In the genomic region with DNA sequence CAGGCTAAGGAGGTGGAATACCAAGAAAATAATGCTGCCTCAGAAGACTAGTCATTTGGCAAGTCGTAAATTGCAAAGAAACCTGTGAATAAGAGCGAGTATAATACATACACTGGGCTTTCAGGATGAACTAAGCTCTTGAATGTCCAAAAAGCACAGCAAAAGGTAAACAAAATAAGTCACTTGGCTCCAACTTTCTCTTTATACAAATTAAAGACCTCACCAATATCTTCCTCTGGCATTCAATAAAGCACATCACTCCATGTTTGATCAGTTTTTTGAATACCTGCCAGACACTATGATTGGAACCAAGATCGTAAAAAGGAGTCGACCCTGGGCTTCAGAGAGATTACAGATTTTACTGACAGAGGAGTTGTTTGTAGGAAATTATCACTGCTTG, we compare ENCODE assay signal across 19 cellular contexts. TPM values are rescaled to one million over a fixed set of nuclear protein-coding genes. Genes with fewer than 3 reads are reported as not detected.
A peak's percentile ranks its signal among the peaks of the same experiment; 100 is the strongest.
DNase-seq lines count a peak whose midpoint lies in the region; ATAC-seq, FAIRE-seq and TF ChIP-seq lines count a peak whose summit lies in the region.
"Had no signal": no experiment of that assay in that cellular context is flagged by ENCODE, and none has a peak within 500 bp of the region (broad histone marks: within the 10 kb centered on the region; RNA-seq: fewer than 3 reads in every experiment).

No MANE protein-coding gene starts in this region.

- H3K79me2 ChIP-seq in HepG2 (ENCODE audit: insufficient read depth, low read length) = peaks cover 85% of the 10 kb centered on the region
- peaks cover 80% of the 10 kb centered on the region for H3K79me2 ChIP-seq in Karpas-422 (ENCODE audit: low read length)

- POLR2A ChIA-PET in HepG2 (lab: Yijun Ruan, JAX) = no interaction called here

- ATAC-seq in HepG2 (no peak), right lobe of liver (no peak), SK-N-SH treated with all-trans-retinoic acid at 6 μM for 48 hours (no peak)
- no peak for ATAC-seq in effector memory CD8-positive, alpha-beta T cell (replicated peaks)

- H4K20me1 ChIP-seq in HepG2 (ENCODE audit: insufficient read depth, low read length) (no peaks in the 10 kb centered on the region; the same call in none of the 2 replicates), Karpas-422 (ENCODE audit: insufficient read depth, low read depth, low read length) (peaks cover 20% of the 10 kb centered on the region; the same call in 1 of the 2 replicates)

- H3K4me1 ChIP-seq in HepG2 (ENCODE audit: insufficient read depth, low read length) = peaks cover 63% of the 10 kb centered on the region
- H3K4me1 ChIP-seq in right lobe of liver = peaks cover 0 to 31% (median 11%) of the 10 kb centered on the region in 4 donors
- H3K4me1 ChIP-seq in Karpas-422 (ENCODE audit: low read length) = peaks cover 64% of the 10 kb centered on the region
- peaks cover 19 to 70% (median 46%) of the 10 kb centered on the region in 4 donors for H3K4me1 ChIP-seq in transverse colon

- H3K4me3 Mint-ChIP-seq in effector memory CD8-positive, alpha-beta T cell = peak overlapping the region; percentile 3 to 21

- TF ChIP-seq EP300 in HepG2 (IDR thresholded peaks at IDR 0.05; ENCODE audit: low read depth in 2 of 2, low read length in 2 of 2) (no peak), HepG2 (CRISPR knock-in tag; IDR thresholded peaks at IDR 0.05; ENCODE audit: borderline replicate concordance) (no peak), transverse colon (IDR thresholded peaks at IDR 0.05; ENCODE audit: low read depth) (no peak)

- peaks cover 13% of the 10 kb centered on the region for H3K36me3 Mint-ChIP-seq in effector memory CD8-positive, alpha-beta T cell (ENCODE audit: insufficient read depth)

- H3K4me2 ChIP-seq in HepG2 (ENCODE audit: low read depth, low read length) (0 out of 2 replicates have a peak overlapping the region, but pooled peaks have one; percentile 17), Karpas-422 (ENCODE audit: low read depth, low read length, poor library complexity, severe bottlenecking) (peak overlapping the region; percentile 79)

- H2AFZ ChIP-seq in HepG2 (ENCODE audit: low read length) (no peak overlapping the region), Karpas-422 (ENCODE audit: low read length) (no peak overlapping the region)
- H2AFZ ChIP-seq: GM23248 had no signal

- TF ChIP-seq POLR2A in HepG2 (IDR thresholded peaks at IDR 0.05; ENCODE audit: insufficient read depth in 1 of 2, low read depth in 2 of 2, low read length in 2 of 2) (no peak), right lobe of liver (IDR thresholded peaks at IDR 0.05) (no peak), transverse colon (IDR thresholded peaks at IDR 0.05) (no peak)

- no peaks in the 10 kb centered on the region for H3K27me3 Mint-ChIP-seq in effector memory CD8-positive, alpha-beta T cell

- H3K4me1 Mint-ChIP-seq in effector memory CD8-positive, alpha-beta T cell (ENCODE audit: low read depth in 2 of 2) = peaks cover 47 to 68% of the 10 kb centered on the region in 2 donors

- H3K9me3 ChIP-seq in HepG2 (ENCODE audit: low read length) = no peaks in the 10 kb centered on the region
- H3K9me3 ChIP-seq in right lobe of liver = no peaks in the 10 kb centered on the region
- H3K9me3 ChIP-seq in Karpas-422 (ENCODE audit: low read length) = no peaks in the 10 kb centered on the region
- H3K9me3 ChIP-seq in transverse colon = no peaks in the 10 kb centered on the region
- H3K9me3 ChIP-seq: thoracic aorta had no signal

- no peak overlapping the region for H3K27ac ChIP-seq in HepG2 (ENCODE audit: extremely low read length, insufficient read depth, low read length)
- H3K27ac ChIP-seq in right lobe of liver = no peak overlapping the region
- H3K27ac ChIP-seq in Karpas-422 (ENCODE audit: low read length) = peak overlapping the region; percentile 82; the same call in 1 of the 2 replicates
- peak overlapping the region in 3 of 4 donors; percentile 3 to 22 (median 14) for H3K27ac ChIP-seq in transverse colon
- H3K27ac ChIP-seq: cardiac muscle cell, GM23248, thoracic aorta had no signal

- no peak for DNase-seq in HepG2 (ENCODE audit: low spot score)
- no peak for DNase-seq in right lobe of liver
- DNase-seq in Karpas-422 = no peak
- DNase-seq in effector memory CD8-positive, alpha-beta T cell = no peak
- DNase-seq in transverse colon = no peak
- no peak for DNase-seq in NCI-H774 (lab: John Stamatoyannopoulos, UW)
- no peak for DNase-seq in central memory CD4-positive, alpha-beta T cell
- DNase-seq: activated CD4-positive, CD25-positive, alpha-beta regulatory T cell; activated effector memory CD4-positive, alpha-beta T cell treated with Interleukin-2 at 50 U/mL for 16 hours; GM23248; NCI-H1105 treated with DMSO at 0.1 percent for 48 hours; NCI-H2107; NCI-H526 treated with DMSO at 0.1 percent for 48 hours; OCI-M1; retina; SIG-M5 had no signal

- no TSS peak for BruUV-seq in HepG2 (replicated peaks; lab: Mats Ljungman, UMichigan)

- no peaks in the 10 kb centered on the region for H3K9me2 ChIP-seq in Karpas-422 (replicated peaks; ENCODE audit: insufficient read depth, low read length)

- no peak for FAIRE-seq in HepG2 (lab: Jason Lieb, UNC)

- H3K9ac ChIP-seq in HepG2 (ENCODE audit: insufficient read depth, low read depth, low read length) (no peak overlapping the region), Karpas-422 (ENCODE audit: low read length) (no peak overlapping the region)
- H3K9ac ChIP-seq: GM23248 had no signal

- WGBS in HepG2 (ENCODE audit: low lambda C conversion rate) = 89% methylated on average over 4 of the region's 4 CpGs
- 40% methylated on average over 4 of the region's 4 CpGs for WGBS in right lobe of liver (ENCODE audit: insufficient coverage, low coverage, low lambda C conversion rate, missing lambda C conversion rate)
- 36 to 42% methylated on average over 4 of the region's 4 CpGs for WGBS in transverse colon (ENCODE audit: low coverage in 1 of 2), 2 donors

- H3K9me3 Mint-ChIP-seq in effector memory CD8-positive, alpha-beta T cell = no peaks in the 10 kb centered on the region

- no peak for TF ChIP-seq RAD21 in HepG2 (CRISPR knock-in tag; IDR thresholded peaks at IDR 0.05)

- TF ChIP-seq CTCF in HepG2 (CRISPR knock-in tag; IDR thresholded peaks at IDR 0.05) (no peak), right lobe of liver (IDR thresholded peaks at IDR 0.05) (no peak), transverse colon (IDR thresholded peaks at IDR 0.05) (no peak)

- CTCF ChIA-PET in HepG2 (lab: Yijun Ruan, JAX; ENCODE audit: low intra/inter-chr PET ratio, low total read pairs) = no interaction called here

- peak overlapping the region in 1 of 2 donors; percentile 2 for H3K27ac Mint-ChIP-seq in effector memory CD8-positive, alpha-beta T cell

- H3K4me3 ChIP-seq in HepG2 (replicated peaks in 1 of 3; ENCODE audit: insufficient read depth in 1 of 3, low read depth in 2 of 3, low read length in 3 of 3) (no peak overlapping the region), right lobe of liver (no peak overlapping the region), Karpas-422 (ENCODE audit: low read length) (no peak overlapping the region), transverse colon (no peak overlapping the region)
- H3K4me3 ChIP-seq: cardiac muscle cell, thoracic aorta had no signal

- no peaks in the 10 kb centered on the region for H3K36me3 ChIP-seq in HepG2 (replicated peaks in 1 of 2; ENCODE audit: control insufficient read depth in 1 of 2, insufficient read depth in 2 of 2, low read length in 2 of 2)
- no peaks in the 10 kb centered on the region for H3K36me3 ChIP-seq in right lobe of liver
- H3K36me3 ChIP-seq in Karpas-422 (ENCODE audit: insufficient read depth, low read length) = peaks cover 19% of the 10 kb centered on the region; the same call in 1 of the 2 replicates
- no peaks in the 10 kb centered on the region for H3K36me3 ChIP-seq in transverse colon
- H3K36me3 ChIP-seq: cardiac muscle cell, thoracic aorta had no signal

- in situ Hi-C loops in HepG2 (cut with HindIII; ENCODE audit: extremely low pct_ligation_motif_present, low pct_unique_long_range_greater_than_20kb) = no loop called here
- in situ Hi-C loops in transverse colon (cut with MboI; ENCODE audit: low pct_ligation_motif_present in 1 of 4, low pct_unique_long_range_greater_than_20kb in 1 of 4, low sequenced_read_pairs in 3 of 4) = no loop called here

- intact Hi-C loops in HepG2 (cut with micrococcal nuclease; ENCODE audit: unreplicated experiment) = loop anchor here (10.0 kb wide), 1 partner anchor 181 kb away; no protein-coding TSS in a partner anchor
- intact Hi-C loops in right lobe of liver (cut with DNase I) = no loop called here
- intact Hi-C loops in transverse colon (cut with DNase I; ENCODE audit: low total_unique reads) = no loop called here

- H3K27me3 ChIP-seq in HepG2 (ENCODE audit: control insufficient read depth in 1 of 2, insufficient read depth in 2 of 2, low read length in 2 of 2) (no peaks in the 10 kb centered on the region; a peak in 1 of 5 replicates), right lobe of liver (no peaks in the 10 kb centered on the region), Karpas-422 (ENCODE audit: low read length) (no peaks in the 10 kb centered on the region), transverse colon (no peaks in the 10 kb centered on the region)
- H3K27me3 ChIP-seq: cardiac muscle cell had no signal

RNA-seq across cellular contexts. Expression of a gene that starts 3.5 kb away (rescaled TPM):
- total RNA-seq in HepG2 (2016; rRNA removed; fragmentation: Illumina TruSeq; extraction: Trizol) (61.9 and 88.8 TPM in 2 replicates), right lobe of liver (10 to 100 TPM; 27.6 to 47.9 (median 30.3) TPM), transverse colon (100 to 1,000 TPM in 1 of 4 donors, 10 to 100 TPM in 3; 45.6 to 102 (median 71.4) TPM)
- total RNA-seq in HepG2 (2016; cell fraction: cytosol; rRNA removed; fragmentation: Illumina TruSeq; extraction: Trizol; ENCODE audit: low read depth) = 10.5 and 12.5 TPM in 2 replicates
- total RNA-seq in HepG2 (2016; cell fraction: insoluble cytoplasmic fraction; rRNA removed; fragmentation: Illumina TruSeq; extraction: Trizol) = 56.8 and 81.5 TPM in 2 replicates
- 28.2 and 32.1 TPM in 2 replicates for total RNA-seq in HepG2 (2016; cell fraction: membrane; rRNA removed; fragmentation: Illumina TruSeq; extraction: Trizol)
- 64.4 and 74.3 TPM in 2 replicates for total RNA-seq in HepG2 (2016; cell fraction: nucleus; rRNA removed; fragmentation: Illumina TruSeq; extraction: Trizol)
- 23.6 and 31.8 TPM in 2 replicates for polyA plus RNA-seq in HepG2 (2011; rRNA removed)
- 9.8 and 13.5 TPM in 2 replicates for polyA plus RNA-seq in HepG2 (2011; cell fraction: cytosol; rRNA removed)
- 29.6 and 34.3 TPM in 2 replicates for polyA plus RNA-seq in HepG2 (2011; cell fraction: nucleus; rRNA removed)
- polyA plus RNA-seq in HepG2 (2012) = 18.7 and 21.1 TPM in 2 replicates
- polyA plus RNA-seq in HepG2 (2016; cell fraction: cytosol; fragmentation: Illumina TruSeq; extraction: Trizol; ENCODE audit: low read depth) = 0.61 and 1.1 TPM in 2 replicates
- polyA plus RNA-seq in HepG2 (2016; cell fraction: insoluble cytoplasmic fraction; fragmentation: Illumina TruSeq; extraction: Trizol; ENCODE audit: low read depth) = 33.8 and 35.8 TPM in 2 replicates
- 3.3 and 3.9 TPM in 2 replicates for polyA plus RNA-seq in HepG2 (2016; cell fraction: membrane; fragmentation: Illumina TruSeq; extraction: Trizol; ENCODE audit: low read depth)
- polyA plus RNA-seq in HepG2 (2016; cell fraction: nucleus; fragmentation: Illumina TruSeq; extraction: Trizol; ENCODE audit: insufficient read depth, low read depth) = 42.9 and 44.5 TPM in 2 replicates
- 84.7 and 103 TPM in 2 replicates for polyA minus RNA-seq in HepG2 (2011; rRNA and poly(A)+ RNA removed; ENCODE audit: low replicate concordance)
- 49.5 and 78.0 TPM in 2 replicates for polyA minus RNA-seq in HepG2 (2011; cell fraction: cytosol; rRNA and poly(A)+ RNA removed)
- polyA minus RNA-seq in HepG2 (2011; cell fraction: nucleus; rRNA and poly(A)+ RNA removed) = 130 and 156 TPM in 2 replicates
- 117 and 314 TPM in 2 replicates for total RNA-seq in Karpas-422 (2014; rRNA removed; shearing (Covaris generic); ENCODE audit: low replicate concordance)

Comparison
In these comparisons a context has a peak if more than half of its experiments do, and no peak if none do; other contexts are left out.
1. H3K27ac ChIP-seq: peak in Karpas-422 (single experiment) and transverse colon (3 of 4); none in HepG2 (single experiment) and right lobe of liver (0 of 3).